ENCODE assay signal across 8 cellular contexts in genomic region chr2:95401480-95401879, GRCh38. TPM values are rescaled to one million over a fixed set of nuclear protein-coding genes. Genes with fewer than 3 reads are reported as not detected.
DNase-seq lines count a peak whose midpoint lies in the region; ATAC-seq and TF ChIP-seq lines count a peak whose summit lies in the region.

No MANE protein-coding gene starts in this region.

- DNase-seq in activated CD8-positive, alpha-beta memory T cell treated with anti-CD3 and anti-CD28 coated beads, Interleukin-2, amount 10 ng/mL, durations not matched to agents 7 days and 5 days, result no peak
- no peak for DNase-seq in activated CD8-positive, alpha-beta memory T cell treated with anti-CD3 and anti-CD28 coated beads, Interleukin-2, amount 50 U/mL, for 48 hours
- DNase-seq in activated naive CD8-positive, alpha-beta T cell treated with anti-CD3 and anti-CD28 coated beads, Interleukin-2, amount 10 ng/mL, durations not matched to agents 7 days and 5 days, result no peak
- no peak for DNase-seq in kidney epithelial cell (ENCODE audit: low read depth)
- DNase-seq in substantia nigra (lab: John Stamatoyannopoulos, UW), result no peak
- no peak for DNase-seq in posterior vena cava (ENCODE audit: low spot score)

- H3K36me3 Mint-ChIP-seq in activated CD8-positive, alpha-beta memory T cell treated with anti-CD3 and anti-CD28 coated beads, Interleukin-2, amount 10 ng/mL, durations not matched to agents 7 days and 5 days, result no peaks in the 10 kb centered on the region
- peaks cover 2% of the 10 kb centered on the region for H3K36me3 Mint-ChIP-seq in activated naive CD8-positive, alpha-beta T cell treated with anti-CD3 and anti-CD28 coated beads, Interleukin-2, amount 10 ng/mL, durations not matched to agents 7 days and 5 days

- peak overlapping the region; percentile 83 for H3K27ac ChIP-seq in substantia nigra (ENCODE audit: low read depth, low read length, poor library complexity, severe bottlenecking)

- H3K27ac Mint-ChIP-seq in activated CD8-positive, alpha-beta memory T cell treated with anti-CD3 and anti-CD28 coated beads, Interleukin-2, amount 10 ng/mL, durations not matched to agents 7 days and 5 days, result peak overlapping the region; percentile 93
- H3K27ac Mint-ChIP-seq in activated naive CD8-positive, alpha-beta T cell treated with anti-CD3 and anti-CD28 coated beads, Interleukin-2, amount 10 ng/mL, durations not matched to agents 7 days and 5 days, result peak overlapping the region; percentile 96

- H3K9me3 Mint-ChIP-seq in activated CD8-positive, alpha-beta memory T cell treated with anti-CD3 and anti-CD28 coated beads, Interleukin-2, amount 10 ng/mL, durations not matched to agents 7 days and 5 days (ENCODE audit: low read depth), result no peaks in the 10 kb centered on the region
- no peaks in the 10 kb centered on the region for H3K9me3 Mint-ChIP-seq in activated naive CD8-positive, alpha-beta T cell treated with anti-CD3 and anti-CD28 coated beads, Interleukin-2, amount 10 ng/mL, durations not matched to agents 7 days and 5 days

- no peaks in the 10 kb centered on the region for H3K27me3 Mint-ChIP-seq in activated CD8-positive, alpha-beta memory T cell treated with anti-CD3 and anti-CD28 coated beads, Interleukin-2, amount 10 ng/mL, durations not matched to agents 7 days and 5 days
- no peaks in the 10 kb centered on the region for H3K27me3 Mint-ChIP-seq in activated naive CD8-positive, alpha-beta T cell treated with anti-CD3 and anti-CD28 coated beads, Interleukin-2, amount 10 ng/mL, durations not matched to agents 7 days and 5 days

- POLR2A ChIA-PET in activated naive CD8-positive, alpha-beta T cell treated with anti-CD3 and anti-CD28 coated beads, Interleukin-2, amount 10 ng/mL, durations not matched to agents 7 days and 5 days (lab: Charles Lee), result no interaction called here

- peak overlapping the region; percentile 96 for H3K4me3 ChIP-seq in kidney epithelial cell (ENCODE audit: low read depth, low read length)

- H3K27me3 ChIP-seq in kidney epithelial cell (ENCODE audit: control insufficient read depth, insufficient read depth, low read length), result no peaks in the 10 kb centered on the region

- intact Hi-C loops in posterior vena cava (cut with DNase I), result loop anchor here in 1 of 2 donors (5.0 kb wide), 1 partner anchor 321 kb away; no protein-coding TSS in a partner anchor

- TF ChIP-seq CTCF in kidney epithelial cell (IDR thresholded peaks at IDR 0.05; ENCODE audit: insufficient read depth, low read length, poor library complexity, severe bottlenecking), result no peak

- H3K4me3 Mint-ChIP-seq in activated CD8-positive, alpha-beta memory T cell treated with anti-CD3 and anti-CD28 coated beads, Interleukin-2, amount 10 ng/mL, durations not matched to agents 7 days and 5 days, result peak overlapping the region; percentile 92
- H3K4me3 Mint-ChIP-seq in activated naive CD8-positive, alpha-beta T cell treated with anti-CD3 and anti-CD28 coated beads, Interleukin-2, amount 10 ng/mL, durations not matched to agents 7 days and 5 days, result peak overlapping the region; percentile 94

- no peaks in the 10 kb centered on the region for H3K36me3 ChIP-seq in kidney epithelial cell (ENCODE audit: control insufficient read depth, insufficient read depth, low read length)

- no peak for ATAC-seq in activated CD8-positive, alpha-beta memory T cell treated with anti-CD3 and anti-CD28 coated beads, Interleukin-2, amount 10 ng/mL, durations not matched to agents 7 days and 5 days
- no peak for ATAC-seq in activated naive CD8-positive, alpha-beta T cell treated with anti-CD3 and anti-CD28 coated beads, Interleukin-2, amount 10 ng/mL, durations not matched to agents 7 days and 5 days (ENCODE audit: low read depth)
- ATAC-seq in HG03521 (IDR thresholded peaks at IDR 0.05; ENCODE audit: unreplicated experiment) (no peak), GM19035 (IDR thresholded peaks at IDR 0.05; ENCODE audit: unreplicated experiment) (no peak)

- peaks cover 20% of the 10 kb centered on the region for H3K4me1 Mint-ChIP-seq in activated CD8-positive, alpha-beta memory T cell treated with anti-CD3 and anti-CD28 coated beads, Interleukin-2, amount 10 ng/mL, durations not matched to agents 7 days and 5 days
- peaks cover 15% of the 10 kb centered on the region for H3K4me1 Mint-ChIP-seq in activated naive CD8-positive, alpha-beta T cell treated with anti-CD3 and anti-CD28 coated beads, Interleukin-2, amount 10 ng/mL, durations not matched to agents 7 days and 5 days

- CTCF ChIA-PET in activated CD8-positive, alpha-beta memory T cell treated with anti-CD3 and anti-CD28 coated beads, Interleukin-2, amount 10 ng/mL, durations not matched to agents 7 days and 5 days (lab: Charles Lee), result interaction anchor here (0.7 to 3.4 kb wide), 4 partner anchors 8 to 326 kb away, joined by 3 to 21 read pairs (median 4); no protein-coding TSS in a partner anchor

RNA-seq across cellular contexts. Expression of gene FAHD2A, which starts 1.0 kb away (rescaled TPM):
- 10 to 100 TPM; 36.0 to 38.6 TPM for total RNA-seq in activated CD8-positive, alpha-beta memory T cell treated with anti-CD3 and anti-CD28 coated beads, Interleukin-2, amount 10 ng/mL, durations not matched to agents 7 days and 5 days
- total RNA-seq in activated naive CD8-positive, alpha-beta T cell treated with anti-CD3 and anti-CD28 coated beads, Interleukin-2, amount 10 ng/mL, durations not matched to agents 7 days and 5 days, result 10 to 100 TPM; 34.8 to 38.2 TPM
- total RNA-seq in kidney epithelial cell (47.4 and 55.9 TPM in 2 replicates), posterior vena cava (10 to 100 TPM; 14.1 to 18.3 TPM)
